Comparison of ENCODE assay signal across 23 cellular contexts in genomic region chr3:70748593-70748992, GRCh38.
A peak's percentile ranks its signal among the peaks of the same experiment; 100 is the strongest.
DNase-seq lines count a peak whose midpoint lies in the region; TF ChIP-seq lines count a peak whose summit lies in the region.
"Had no signal": no experiment of that assay in that cellular context is flagged by ENCODE, and none has a peak within 500 bp of the region (broad histone marks: within the 10 kb centered on the region; RNA-seq: fewer than 3 reads in every experiment).

No MANE protein-coding gene starts in this region.

- peaks cover 4% of the 10 kb centered on the region; the same call in 1 of the 2 replicates for H3K9me3 ChIP-seq in NT2/D1 (ENCODE audit: insufficient read depth, low read length)
- no peaks in the 10 kb centered on the region for H3K9me3 ChIP-seq in iPS DF 6.9 (ENCODE audit: control insufficient read depth, insufficient read depth, low read length)
- H3K9me3 ChIP-seq in neuron (ENCODE audit: low read length), result no peaks in the 10 kb centered on the region
- no peaks in the 10 kb centered on the region for H3K9me3 ChIP-seq in effector memory CD4-positive, alpha-beta T cell (ENCODE audit: control insufficient read depth, low read length)
- H3K9me3 ChIP-seq in SJCRH30 (replicated peaks), result no peaks in the 10 kb centered on the region
- H3K9me3 ChIP-seq: Caco-2, SJSA1 had no signal

- no CpG with 5 or more reads among the region's 5 CpGs for WGBS in iPS DF 6.9 (ENCODE audit: insufficient coverage, insufficient read length)

- no peak for TF ChIP-seq CTCF in GM20000 (IDR thresholded peaks at IDR 0.05; ENCODE audit: extremely low read depth, missing control alignments)

- H3K9ac ChIP-seq in NT2/D1 (ENCODE audit: insufficient read length, low read depth), result no peak overlapping the region
- H3K9ac ChIP-seq: BLaER1 treated with 17β-estradiol and CSF1 and Interleukin-3, amounts not matched to agents 10 nM and 100 nM; KMS-11 had no signal

- H3K36me3 ChIP-seq in NT2/D1 (ENCODE audit: insufficient read depth, insufficient read length, low read length), result no peaks in the 10 kb centered on the region
- no peaks in the 10 kb centered on the region for H3K36me3 ChIP-seq in iPS DF 6.9 (ENCODE audit: control insufficient read depth, insufficient read depth, low read length)
- H3K36me3 ChIP-seq in neuron (ENCODE audit: insufficient read depth, low read length), result no peaks in the 10 kb centered on the region
- H3K36me3 ChIP-seq in effector memory CD4-positive, alpha-beta T cell (ENCODE audit: control insufficient read depth, insufficient read depth, low read length), result no peaks in the 10 kb centered on the region
- H3K36me3 ChIP-seq in SJCRH30, result no peaks in the 10 kb centered on the region
- H3K36me3 ChIP-seq: BLaER1 treated with 17β-estradiol and CSF1 and Interleukin-3, amounts not matched to agents 10 nM and 100 nM; SJSA1 had no signal

- H3K4me3 ChIP-seq in NT2/D1 (ENCODE audit: insufficient read length, low read depth) (no peak overlapping the region), iPS DF 6.9 (ENCODE audit: low read length) (no peak overlapping the region), neuron (ENCODE audit: low read length) (no peak overlapping the region), SJCRH30 (no peak overlapping the region)
- H3K4me3 ChIP-seq in effector memory CD4-positive, alpha-beta T cell (ENCODE audit: insufficient read depth, low read depth, low read length, poor library complexity, severe bottlenecking), result no peak overlapping the region
- H3K4me3 ChIP-seq: BLaER1 treated with 17β-estradiol and CSF1 and Interleukin-3, amounts not matched to agents 10 nM and 100 nM; SJSA1 had no signal

- DNase-seq in ELF-1 (ENCODE audit: low read depth, low spot score) (peak; percentile 6), NT2/D1 (ENCODE audit: low read depth, low spot score) (peak; percentile 9), iPS DF 6.9 (ENCODE audit: low read depth, low spot score) (peak; percentile 5), SJCRH30 (no peak), GM20000 (ENCODE audit: low spot score) (no peak)
- DNase-seq in effector memory CD4-positive, alpha-beta T cell, result no peak
- DNase-seq: AML-193; Caco-2; CD8-positive, alpha-beta T cell; DMS 273 treated with DMSO at 0.1 percent for 48 hours; DND-41; HCEC 1CT; MM.1S; NCI-H2029; NCI-H446; NCI-H524 treated with DMSO at 0.1 percent for 48 hours; NCI-H774; PC-3 had no signal

- no peaks in the 10 kb centered on the region for H3K4me1 ChIP-seq in NT2/D1 (ENCODE audit: insufficient read depth, insufficient read length)
- peaks cover 2% of the 10 kb centered on the region; the same call in 1 of the 2 replicates for H3K4me1 ChIP-seq in iPS DF 6.9 (ENCODE audit: control insufficient read depth, insufficient read depth, low read length)
- H3K4me1 ChIP-seq in neuron (ENCODE audit: insufficient read depth, low read length), result peaks cover 3% of the 10 kb centered on the region
- H3K4me1 ChIP-seq in effector memory CD4-positive, alpha-beta T cell (ENCODE audit: control insufficient read depth, insufficient read depth, low read length, poor library complexity, severe bottlenecking), result no peaks in the 10 kb centered on the region
- H3K4me1 ChIP-seq in SJCRH30, result no peaks in the 10 kb centered on the region
- H3K4me1 ChIP-seq: Caco-2 had no signal

- H2AFZ ChIP-seq in neuron (ENCODE audit: low read depth, low read length), result peak overlapping the region; percentile 52

- no peak overlapping the region for H3K27ac ChIP-seq in iPS DF 6.9 (ENCODE audit: low read length)
- H3K27ac ChIP-seq in effector memory CD4-positive, alpha-beta T cell (ENCODE audit: insufficient read depth, low read length, poor library complexity, severe bottlenecking), result no peak overlapping the region
- no peak overlapping the region for H3K27ac ChIP-seq in SJCRH30
- H3K27ac ChIP-seq: BLaER1 treated with 17β-estradiol and CSF1 and Interleukin-3, amounts not matched to agents 10 nM and 100 nM; HL-60; KMS-11; SJSA1 had no signal

- H3K27me3 ChIP-seq in NT2/D1 (ENCODE audit: insufficient read depth, insufficient read length), result no peaks in the 10 kb centered on the region
- H3K27me3 ChIP-seq in iPS DF 6.9 (ENCODE audit: control insufficient read depth, insufficient read depth, low read length), result no peaks in the 10 kb centered on the region
- H3K27me3 ChIP-seq in neuron (ENCODE audit: insufficient read depth, low read length), result no peaks in the 10 kb centered on the region
- no peaks in the 10 kb centered on the region for H3K27me3 ChIP-seq in effector memory CD4-positive, alpha-beta T cell (replicated peaks; ENCODE audit: control insufficient read depth, insufficient read depth, low read length, poor library complexity, severe bottlenecking)
- H3K27me3 ChIP-seq in SJCRH30, result no peaks in the 10 kb centered on the region
- H3K27me3 ChIP-seq: BLaER1 treated with 17β-estradiol and CSF1 and Interleukin-3, amounts not matched to agents 10 nM and 100 nM; SJSA1 had no signal

Comparison
In these comparisons a context has a peak if more than half of its experiments do, and no peak if none do; other contexts are left out.
1. DNase-seq: peak in ELF-1 (single experiment), NT2/D1 (single experiment) and iPS DF 6.9 (single experiment); none in effector memory CD4-positive, alpha-beta T cell (0 of 3), SJCRH30 (0 of 2) and GM20000 (single experiment).